Comparison of ENCODE assay signal across 19 cellular contexts in the genomic region with DNA sequence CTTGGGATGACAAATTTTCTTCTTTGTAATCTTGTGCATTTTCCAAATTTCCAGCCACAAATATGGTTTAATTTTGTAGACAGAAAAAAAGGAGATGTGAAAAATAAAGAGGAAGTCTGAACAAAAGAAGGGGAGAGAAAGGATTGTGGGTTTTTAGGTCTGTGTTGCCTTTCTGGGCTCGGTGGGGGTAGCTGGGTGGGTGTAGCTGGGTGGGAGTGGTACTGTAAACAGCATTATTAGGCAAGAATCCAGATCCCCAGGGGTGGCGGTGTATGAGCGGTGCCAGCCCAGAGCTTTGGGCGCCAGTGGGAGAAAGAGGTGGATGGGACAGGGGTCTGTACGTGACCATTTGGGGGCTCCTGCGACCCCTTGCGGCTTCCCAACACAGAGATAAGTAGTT. TPM values are rescaled to one million over a fixed set of nuclear protein-coding genes. Genes with fewer than 3 reads are reported as not detected.
"Had no signal": no experiment of that assay in that cellular context is flagged by ENCODE, and none has a peak within 500 bp of the region (broad histone marks: within the 10 kb centered on the region; RNA-seq: fewer than 3 reads in every experiment).

No MANE protein-coding gene starts in this region.

- DNase-seq: dermis blood vessel endothelial cell; esophagus squamous epithelium; foreskin fibroblast; glutamatergic neuron; islet precursor cell; mammary epithelial cell; mucosa of descending colon; naive thymus-derived CD8-positive, alpha-beta T cell; ovary; sigmoid colon; stimulated activated CD4-positive, alpha-beta T cell treated with anti-CD3 and anti-CD28 coated beads, Interleukin-12 subunit alpha, Interleukin-12 subunit beta, amount 100 ng/mL, for 4 hours; stimulated activated naive CD4-positive, alpha-beta T cell; upper lobe of left lung; uterus had no signal

- H3K27ac ChIP-seq: esophagus squamous epithelium, gastroesophageal sphincter, ovary, right atrium auricular region, sigmoid colon, skin epidermis, upper lobe of left lung, uterus had no signal

- H3K9me3 Mint-ChIP-seq: naive thymus-derived CD8-positive, alpha-beta T cell; neural crest cell had no signal

- H3K36me3 ChIP-seq: esophagus squamous epithelium, gastroesophageal sphincter, ovary, right atrium auricular region, sigmoid colon, upper lobe of left lung, uterus had no signal

- H3K9me3 ChIP-seq: esophagus squamous epithelium, gastroesophageal sphincter, mucosa of descending colon, ovary, right atrium auricular region, sigmoid colon, upper lobe of left lung, uterus had no signal

- ATAC-seq: gastroesophageal sphincter; left lobe of liver; mucosa of descending colon; naive thymus-derived CD8-positive, alpha-beta T cell had no signal

- H3K4me3 ChIP-seq: esophagus squamous epithelium, gastroesophageal sphincter, mucosa of descending colon, ovary, right atrium auricular region, sigmoid colon, skin epidermis, upper lobe of left lung, uterus had no signal

- H3K4me1 ChIP-seq: gastroesophageal sphincter, right atrium auricular region, sigmoid colon, uterus had no signal

- H3K36me3 Mint-ChIP-seq: naive thymus-derived CD8-positive, alpha-beta T cell had no signal

- H3K4me3 Mint-ChIP-seq: naive thymus-derived CD8-positive, alpha-beta T cell; neural crest cell had no signal

RNA-seq across cellular contexts. Expression of gene ATP2C2, which starts 7.4 kb away (rescaled TPM):
- total RNA-seq: dermis blood vessel endothelial cell; naive thymus-derived CD8-positive, alpha-beta T cell; right atrium auricular region had no signal
